Comparison of ENCODE assay signal across 35 cellular contexts in the genomic region with DNA sequence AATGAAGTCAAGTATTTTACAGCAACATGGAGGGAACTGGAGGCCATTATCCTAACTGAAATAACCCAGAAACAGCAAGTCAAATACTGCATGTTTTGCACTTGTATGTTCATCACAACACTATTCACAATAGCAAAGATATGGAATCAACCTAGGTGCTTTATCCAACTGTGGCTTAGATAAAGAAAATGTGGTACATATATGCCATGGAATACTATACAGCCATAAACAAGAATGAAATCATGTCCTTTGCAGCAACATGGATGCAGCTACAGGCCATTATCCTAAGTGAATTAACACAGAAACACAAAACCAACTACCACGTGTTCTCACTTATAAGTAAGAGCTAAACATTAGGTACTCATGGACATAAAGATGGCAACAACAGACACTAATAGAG.
"Had no signal": no experiment of that assay in that cellular context is flagged by ENCODE, and none has a peak within 500 bp of the region (broad histone marks: within the 10 kb centered on the region; RNA-seq: fewer than 3 reads in every experiment).

No MANE protein-coding gene starts in this region.

- DNase-seq: Karpas-422, Kasumi-1, MG63, MM.1S, MV-4-11, NCI-H1048, NCI-H1092, NCI-H1092 treated with DMSO at 0.1 percent for 48 hours, NCI-H1105, NCI-H1105 treated with DMSO at 0.1 percent for 48 hours, NCI-H1417, NCI-H1417 treated with DMSO at 0.1 percent for 48 hours, NCI-H1436, NCI-H1436 treated with DMSO at 0.1 percent for 48 hours, NCI-H146, NCI-H1694, NCI-H1694 treated with DMSO at 0.1 percent for 48 hours, NCI-H187, NCI-H187 treated with DMSO at 0.1 percent for 48 hours, NCI-H1930, NCI-H2029, NCI-H2029 treated with DMSO at 0.1 percent for 48 hours, NCI-H2081, NCI-H2081 treated with DMSO at 0.1 percent for 48 hours, NCI-H2107, NCI-H2171, NCI-H2171 treated with DMSO at 0.1 percent for 48 hours, NCI-H2227 treated with DMSO at 0.1 percent for 48 hours, NCI-H226, NCI-H345, NCI-H446, NCI-H446 treated with DMSO at 0.1 percent for 48 hours, NCI-H510A, NCI-H510A treated with DMSO at 0.1 percent for 48 hours, NCI-H524 had no signal

- H3K27me3 ChIP-seq: MG63 had no signal

- H3K4me3 ChIP-seq: MG63 had no signal

- H3K36me3 ChIP-seq: MG63 had no signal

- H3K9me3 ChIP-seq: MG63 had no signal
